ENCODE assay signal across 14 cellular contexts in genomic region chr2:40097691-40098376, GRCh38.
DNase-seq lines count a peak whose midpoint lies in the region; ATAC-seq and TF ChIP-seq lines count a peak whose summit lies in the region.
"Had no signal": no experiment of that assay in that cellular context is flagged by ENCODE, and none has a peak within 500 bp of the region (broad histone marks: within the 10 kb centered on the region; RNA-seq: fewer than 3 reads in every experiment).

No MANE protein-coding gene starts in this region.

- TF ChIP-seq CTCF in AG10803 (conservative IDR thresholded peaks at IDR 0.05; ENCODE audit: low read length) (no peak), mammary epithelial cell (conservative IDR thresholded peaks at IDR 0.05 in 1 of 2, IDR thresholded peaks at IDR 0.05 in 1 of 2; ENCODE audit: extremely low read depth in 1 of 2, insufficient read depth in 1 of 2, low read depth in 1 of 2, low read length in 2 of 2) (no peak)
- TF ChIP-seq CTCF in CD8-positive, alpha-beta T cell (IDR thresholded peaks at IDR 0.05) = no peak

- no peak overlapping the region for H2BK5ac ChIP-seq in mesenchymal stem cell (ENCODE audit: low read depth, low read length, poor library complexity, severe bottlenecking)

- no peak overlapping the region for H3K4ac ChIP-seq in mesenchymal stem cell (ENCODE audit: low read depth in 1 of 2, low read length in 2 of 2)

- no peaks in the 10 kb centered on the region for H3K36me3 Mint-ChIP-seq in CD8-positive, alpha-beta T cell

- no peak overlapping the region for H4K8ac ChIP-seq in mesenchymal stem cell (ENCODE audit: low read length)

- no peak overlapping the region for H3K9ac ChIP-seq in mammary epithelial cell (ENCODE audit: insufficient read depth, low read length)
- H3K9ac ChIP-seq in mesenchymal stem cell (ENCODE audit: low read length) = peak overlapping the region; percentile 11
- H3K9ac ChIP-seq: BLaER1 had no signal

- POLR2A ChIA-PET in CD8-positive, alpha-beta T cell (lab: Charles Lee) = no interaction called here

- no peak overlapping the region for H3K14ac ChIP-seq in mesenchymal stem cell (ENCODE audit: low read length in 2 of 2)

- H3K36me3 ChIP-seq in mammary epithelial cell (ENCODE audit: insufficient read depth, low read length) (no peaks in the 10 kb centered on the region), mesenchymal stem cell (ENCODE audit: control insufficient read depth in 1 of 2, insufficient read depth in 2 of 2, low read depth in 1 of 2, low read length in 2 of 2) (no peaks in the 10 kb centered on the region)
- no peaks in the 10 kb centered on the region for H3K36me3 ChIP-seq in CD8-positive, alpha-beta T cell (ENCODE audit: insufficient read depth, low read length)
- H3K36me3 ChIP-seq: BLaER1, ovary had no signal

- no peaks in the 10 kb centered on the region for H3K27me3 Mint-ChIP-seq in CD8-positive, alpha-beta T cell (ENCODE audit: low read depth)

- H2AK5ac ChIP-seq in mesenchymal stem cell (ENCODE audit: low read length, severe bottlenecking) = no peak overlapping the region

- 6% methylated on average over 2 of the region's 2 CpGs for WGBS in mammary epithelial cell (ENCODE audit: low coverage, missing lambda C conversion rate)
- WGBS in mesenchymal stem cell = 0% methylated on average over 1 of the region's 2 CpGs

- DNase-seq in AG10803 (ENCODE audit: low read depth) (peak; percentile 91), M059J (ENCODE audit: low read depth) (peak; percentile 68), mammary epithelial cell (peak; percentile 67), mesenchymal stem cell (peak; percentile 67), putamen (ENCODE audit: low spot score) (no peak), ACHN (no peak), islet precursor cell (no peak)
- no peak for DNase-seq in CD8-positive, alpha-beta T cell
- DNase-seq: activated effector memory CD4-positive, alpha-beta T cell treated with anti-CD3 and anti-CD28 coated beads, Interleukin-2, amount 50 U/mL, for 16 hours; DND-41; effector memory CD4-positive, alpha-beta T cell; glutamatergic neuron; ovary had no signal

- no peaks in the 10 kb centered on the region for H3K4me1 Mint-ChIP-seq in CD8-positive, alpha-beta T cell (ENCODE audit: low read depth)

- no peaks in the 10 kb centered on the region for H3K79me2 ChIP-seq in mammary epithelial cell (ENCODE audit: insufficient read depth, low read length)

- intact Hi-C loops in mammary epithelial cell (cut with micrococcal nuclease) = loop anchor here (5.0 kb wide), 2 partner anchors 166 to 186 kb away; no protein-coding TSS in a partner anchor
- intact Hi-C loops in CD8-positive, alpha-beta T cell (cut with DNase I, micrococcal nuclease) = no loop called here

- H3K4me2 ChIP-seq in mammary epithelial cell (ENCODE audit: insufficient read depth, low read depth, low read length) = peak overlapping the region; percentile 38
- no peak overlapping the region for H3K4me2 ChIP-seq in mesenchymal stem cell (ENCODE audit: low read length, poor library complexity, severe bottlenecking)
- H3K4me2 ChIP-seq: BLaER1 had no signal

- peak overlapping the region; percentile 46 for H3K27ac ChIP-seq in mammary epithelial cell (ENCODE audit: insufficient read depth, low read depth, low read length)
- peak overlapping the region; percentile 57 for H3K27ac ChIP-seq in mesenchymal stem cell (ENCODE audit: low read length, poor library complexity, severe bottlenecking)
- no peak overlapping the region for H3K27ac ChIP-seq in CD8-positive, alpha-beta T cell (ENCODE audit: low read depth, low read length)
- H3K27ac ChIP-seq: BLaER1, ovary had no signal

- no peak overlapping the region for H4K91ac ChIP-seq in mesenchymal stem cell (ENCODE audit: low read length)

- ATAC-seq in CD8-positive, alpha-beta T cell = no peak

- H3K27ac Mint-ChIP-seq in CD8-positive, alpha-beta T cell = no peak overlapping the region

- no peak overlapping the region for H3K4me3 Mint-ChIP-seq in CD8-positive, alpha-beta T cell

- H3K4me3 ChIP-seq in AG10803 (ENCODE audit: low read length) (no peak overlapping the region), mammary epithelial cell (replicated peaks in 1 of 3; ENCODE audit: insufficient read depth in 1 of 3, low read depth in 2 of 3, low read length in 3 of 3) (no peak overlapping the region), mesenchymal stem cell (ENCODE audit: insufficient read depth in 1 of 2, low read depth in 1 of 2, low read length in 2 of 2) (no peak overlapping the region)
- H3K4me3 ChIP-seq in CD8-positive, alpha-beta T cell (ENCODE audit: low read depth, low read length) = no peak overlapping the region
- H3K4me3 ChIP-seq: BLaER1, ovary had no signal

- H4K20me1 ChIP-seq in mammary epithelial cell (ENCODE audit: insufficient read depth, low read length) = no peaks in the 10 kb centered on the region
- H4K20me1 ChIP-seq: BLaER1 had no signal

- no peaks in the 10 kb centered on the region for H3K79me1 ChIP-seq in mesenchymal stem cell (replicated peaks; ENCODE audit: low read length, poor library complexity, severe bottlenecking)

- H2BK15ac ChIP-seq in mesenchymal stem cell (ENCODE audit: low read depth, poor library complexity, severe bottlenecking) = no peak overlapping the region

- CTCF ChIA-PET in mammary epithelial cell (lab: Charles Lee; ENCODE audit: low non-redundant PET) = no interaction called here
- CTCF ChIA-PET in CD8-positive, alpha-beta T cell (lab: Charles Lee) = no interaction called here

- no peak overlapping the region for H3K23ac ChIP-seq in mesenchymal stem cell (ENCODE audit: low read length in 2 of 2)

- peaks cover 50% of the 10 kb centered on the region for H3K4me1 ChIP-seq in mammary epithelial cell (ENCODE audit: insufficient read depth, low read length)
- peaks cover 2% of the 10 kb centered on the region for H3K4me1 ChIP-seq in mesenchymal stem cell (ENCODE audit: control insufficient read depth, insufficient read depth, low read depth, low read length)
- H3K4me1 ChIP-seq in CD8-positive, alpha-beta T cell (ENCODE audit: insufficient read depth, low read length) = no peaks in the 10 kb centered on the region

- no peak overlapping the region for H2BK120ac ChIP-seq in mesenchymal stem cell (ENCODE audit: low read depth, low read length)

- H3K27me3 ChIP-seq in mammary epithelial cell (ENCODE audit: insufficient read depth, low read length) (no peaks in the 10 kb centered on the region), mesenchymal stem cell (ENCODE audit: control insufficient read depth in 1 of 2, insufficient read depth in 1 of 2, low read length in 2 of 2) (no peaks in the 10 kb centered on the region)
- no peaks in the 10 kb centered on the region for H3K27me3 ChIP-seq in CD8-positive, alpha-beta T cell (ENCODE audit: insufficient read depth, low read length)
- H3K27me3 ChIP-seq: BLaER1, ovary had no signal

- no TSS peak for BruUV-seq in mammary epithelial cell (replicated peaks; lab: Mats Ljungman, UMichigan)

- in situ Hi-C loops in mammary epithelial cell (cut with MboI; ENCODE audit: low sequenced_read_pairs in 2 of 2) (no loop called here), ACHN (cut with HindIII; ENCODE audit: low pct_ligation_motif_present, low pct_unique_long_range_greater_than_20kb, low sequenced_read_pairs) (no loop called here)

- dilution Hi-C loops in mammary epithelial cell (cut with HindIII; ENCODE audit: low sequenced_read_pairs) = no loop called here

- H3K9me3 Mint-ChIP-seq in CD8-positive, alpha-beta T cell = no peaks in the 10 kb centered on the region

- H3K18ac ChIP-seq in mesenchymal stem cell (ENCODE audit: low read depth in 1 of 2, low read length in 2 of 2) = no peak overlapping the region

- H2AFZ ChIP-seq in mammary epithelial cell (ENCODE audit: low read depth, low read length) (no peak overlapping the region), mesenchymal stem cell (ENCODE audit: low read depth, low read length) (no peak overlapping the region)

- H2BK12ac ChIP-seq in mesenchymal stem cell (ENCODE audit: low read length in 2 of 2) = no peak overlapping the region

- H3K9me3 ChIP-seq in mammary epithelial cell (replicated peaks; ENCODE audit: insufficient read depth, low read length) (no peaks in the 10 kb centered on the region), mesenchymal stem cell (ENCODE audit: control insufficient read depth, low read length) (no peaks in the 10 kb centered on the region)
- no peaks in the 10 kb centered on the region for H3K9me3 ChIP-seq in CD8-positive, alpha-beta T cell (ENCODE audit: low read length)
- H3K9me3 ChIP-seq: BLaER1, ovary had no signal

Comparison
In these comparisons a context has a peak if more than half of its experiments do, and no peak if none do; other contexts are left out.
1. DNase-seq: peak in AG10803 (single experiment), M059J (single experiment), mammary epithelial cell (single experiment) and mesenchymal stem cell (single experiment); none in putamen (single experiment), ACHN (single experiment), CD8-positive, alpha-beta T cell (0 of 7) and islet precursor cell (single experiment).